8 cellular contexts compared by ENCODE assay signal in genomic region chr6:26607434-26608230, GRCh38. TPM values are rescaled to one million over a fixed set of nuclear protein-coding genes. Genes with fewer than 3 reads are reported as not detected.
DNase-seq lines count a peak whose midpoint lies in the region; ATAC-seq and TF ChIP-seq lines count a peak whose summit lies in the region.

No MANE protein-coding gene starts in this region.

- 33% methylated on average over 1 of the region's 7 CpGs; no CpG with 5 or more reads in 1 of the 2 experiments for WGBS in IMR-90 (ENCODE audit: extremely low coverage in 2 of 2, insufficient read length in 1 of 2), 2 experiments

- in situ Hi-C loops in IMR-90 (cut with MboI; ENCODE audit: low sequenced_read_pairs), result loop anchor here (5.0 kb wide), 1 partner anchor 475 kb away; no protein-coding TSS in a partner anchor

- H3K9me3 ChIP-seq in IMR-90 (ENCODE audit: control insufficient read depth, insufficient read depth, low read length), result no peaks in the 10 kb centered on the region

- H2BK15ac ChIP-seq in IMR-90 (ENCODE audit: low read depth, low read length), result no peak overlapping the region

- H2AFZ ChIP-seq in IMR-90 (replicated peaks; ENCODE audit: low read length, poor library complexity), result peak overlapping the region; percentile 82

- no peak overlapping the region for H4K5ac ChIP-seq in IMR-90 (ENCODE audit: low read depth, low read length)

- H2AK9ac ChIP-seq in IMR-90 (replicated peaks; ENCODE audit: low read depth, low read length, poor library complexity), result no peak overlapping the region

- H3K27me3 Mint-ChIP-seq in neural crest cell (ENCODE audit: low read depth), result peaks cover 65% of the 10 kb centered on the region

- H3K23ac ChIP-seq in IMR-90 (ENCODE audit: low read depth, low read length), result no peak overlapping the region

- no peak overlapping the region for H4K8ac ChIP-seq in IMR-90 (ENCODE audit: low read depth in 2 of 2, low read length in 2 of 2)

- no peaks in the 10 kb centered on the region for H4K20me1 ChIP-seq in IMR-90 (ENCODE audit: insufficient read depth, low read length)

- no peak overlapping the region for H3K4ac ChIP-seq in IMR-90 (ENCODE audit: low read depth, low read length)

- DNase-seq in CD1c-positive myeloid dendritic cell (ENCODE audit: extremely low spot score) (peak; percentile 75), IMR-90 (peak; percentile 58), OCI-M2 (lab: John Stamatoyannopoulos, UW; ENCODE audit: unreplicated experiment) (peak; percentile 40), fibroblast of mammary gland (ENCODE audit: low read depth) (peak; percentile 59), neural crest cell (ENCODE audit: low read depth, low spot score) (peak; percentile 46), cerebellar nuclear complex (lab: John Stamatoyannopoulos, UW) (no peak)
- peak; percentile 57 to 62 for DNase-seq in activated T-cell treated with anti-CD3 and anti-CD28 coated beads, Interleukin-2, amount 50 U/mL, for 48 hours

- CTCF ChIA-PET in IMR-90 (lab: Yijun Ruan, JAX), result interaction anchor here (1.0 kb wide), 1 partner anchor 463 kb away, joined by 3 read pairs; no protein-coding TSS in a partner anchor

- intact Hi-C loops in IMR-90 (cut with micrococcal nuclease), result loop anchor here (1.0 to 2.0 kb wide), 2 partner anchors 472 to 551 kb away; no protein-coding TSS in a partner anchor

- peak; percentile 82 for ATAC-seq in GM19035 (IDR thresholded peaks at IDR 0.05; ENCODE audit: unreplicated experiment)
- ATAC-seq in IMR-90 (ENCODE audit: low read depth), result peak; percentile 99

- no peak overlapping the region for H3K27ac ChIP-seq in IMR-90 (ENCODE audit: insufficient read depth, low read length)

- H3K4me2 ChIP-seq in IMR-90 (ENCODE audit: low read depth, low read length), result peak overlapping the region; percentile 97

- no peaks in the 10 kb centered on the region for H3K9me1 ChIP-seq in IMR-90 (ENCODE audit: insufficient read depth, low read length)

- TF ChIP-seq CTCF in IMR-90 (conservative IDR thresholded peaks at IDR 0.05; ENCODE audit: low read depth, low read length) (peak; percentile 85), fibroblast of mammary gland (conservative IDR thresholded peaks at IDR 0.05; ENCODE audit: control insufficient read depth, insufficient read depth, low read depth, low read length) (peak; percentile 85), neural crest cell (conservative IDR thresholded peaks at IDR 0.05) (peak; percentile 82)

- H3K36me3 Mint-ChIP-seq in neural crest cell (ENCODE audit: low read depth), result no peaks in the 10 kb centered on the region

- no peak for TF ChIP-seq POLR2A in IMR-90 (IDR thresholded peaks at IDR 0.05; ENCODE audit: low read depth, low read length)

- no peak overlapping the region for H4K91ac ChIP-seq in IMR-90 (ENCODE audit: insufficient read depth, low read depth, low read length)

- no peak overlapping the region for H3K14ac ChIP-seq in IMR-90 (replicated peaks; ENCODE audit: low read depth, low read length)

- no peak overlapping the region for H2BK5ac ChIP-seq in IMR-90 (ENCODE audit: low read depth, low read length, poor library complexity, severe bottlenecking)

- H3K27me3 ChIP-seq in IMR-90 (ENCODE audit: control insufficient read depth, insufficient read depth, low read length), result peaks cover 17% of the 10 kb centered on the region

- no peak overlapping the region for H2BK20ac ChIP-seq in IMR-90 (ENCODE audit: low read depth, low read length)

- no peaks in the 10 kb centered on the region for H3K79me1 ChIP-seq in IMR-90 (ENCODE audit: low read depth in 1 of 2, low read length in 2 of 2)

- H3K9me3 Mint-ChIP-seq in neural crest cell, result no peaks in the 10 kb centered on the region

- peak overlapping the region; percentile 44 for H3K4me3 ChIP-seq in IMR-90 (ENCODE audit: insufficient read depth, low read depth, low read length)
- H3K4me3 ChIP-seq in fibroblast of mammary gland (ENCODE audit: control insufficient read depth, low read depth, low read length), result no peak overlapping the region

- no peak overlapping the region for H3K56ac ChIP-seq in IMR-90 (ENCODE audit: extremely low read depth, insufficient read depth, low read length)

- H3K4me1 Mint-ChIP-seq in neural crest cell, result no peaks in the 10 kb centered on the region

- H3K9ac ChIP-seq in IMR-90 (ENCODE audit: low read depth, low read length), result peak overlapping the region; percentile 81

- no peaks in the 10 kb centered on the region for H3K36me3 ChIP-seq in IMR-90 (ENCODE audit: control insufficient read depth, insufficient read depth, low read length)

- H3K18ac ChIP-seq in IMR-90 (ENCODE audit: low read depth, low read length), result no peak overlapping the region

- POLR2A ChIA-PET in IMR-90 (lab: Charles Lee; ENCODE audit: unreplicated experiment), result no interaction called here

- H3K4me3 Mint-ChIP-seq in neural crest cell, result peak overlapping the region; percentile 28

- H2AK5ac ChIP-seq in IMR-90 (ENCODE audit: low read depth, low read length), result no peak overlapping the region

- no TSS peak for BruUV-seq in IMR-90 (replicated peaks; lab: Mats Ljungman, UMichigan)

- H3K4me1 ChIP-seq in IMR-90 (ENCODE audit: control insufficient read depth, insufficient read depth, low read length), result no peaks in the 10 kb centered on the region

- peak; percentile 83 for TF ChIP-seq RAD21 in IMR-90 (IDR thresholded peaks at IDR 0.05; ENCODE audit: low read length)

- H3K27ac Mint-ChIP-seq in neural crest cell (ENCODE audit: unreplicated experiment), result no peak overlapping the region

- no peak overlapping the region for H2BK120ac ChIP-seq in IMR-90 (ENCODE audit: low read depth, low read length)

- dilution Hi-C loops in IMR-90 (cut with HindIII; ENCODE audit: low sequenced_read_pairs, unreplicated experiment), result no loop called here

TF ChIP-seq in IMR-90, 13 proteins besides CTCF, POLR2A, EP300 and RAD21:
- no peak for TF ChIP-seq RFX5 (IDR thresholded peaks at IDR 0.05; ENCODE audit: low read depth, low read length)
- TF ChIP-seq CEBPB (IDR thresholded peaks at IDR 0.05; ENCODE audit: low read depth, low read length), result no peak
- TF ChIP-seq MAZ (IDR thresholded peaks at IDR 0.05; ENCODE audit: borderline replicate concordance, low read depth, low read length), result no peak
- TF ChIP-seq BHLHE40 (IDR thresholded peaks at IDR 0.05; ENCODE audit: low read depth, low read length), result no peak
- no peak for TF ChIP-seq NFE2L2 (IDR thresholded peaks at IDR 0.05; ENCODE audit: low read depth, low read length)
- no peak for TF ChIP-seq RCOR1 (IDR thresholded peaks at IDR 0.05; ENCODE audit: insufficient replicate concordance, low read length)
- TF ChIP-seq SMC3 (IDR thresholded peaks at IDR 0.05; ENCODE audit: low read depth, low read length), result peak; percentile 70

RNA-seq across cellular contexts. Expression of gene ABT1, which starts 10.9 kb away (rescaled TPM):
- total RNA-seq in IMR-90 (2012; rRNA removed) (12.2 and 15.4 TPM in 2 replicates), neural crest cell (24.8 and 26.3 TPM in 2 replicates)
- 15.2 and 16.7 TPM in 2 replicates for polyA plus RNA-seq in IMR-90 (2012; rRNA removed)
- polyA plus RNA-seq in IMR-90 (2012; cell fraction: cytosol; rRNA removed), result 11.9 and 18.6 TPM in 2 replicates
- 9.6 and 14.5 TPM in 2 replicates for polyA plus RNA-seq in IMR-90 (2012; cell fraction: nucleus; rRNA removed; ENCODE audit: low replicate concordance)

RNA-seq across cellular contexts. Expression of gene ZNF322, which starts 51.9 kb away (rescaled TPM):
- 18.9 and 23.3 TPM in 2 replicates for total RNA-seq in IMR-90 (2012; rRNA removed)
- 3.1 and 5.3 TPM in 2 replicates for polyA plus RNA-seq in IMR-90 (2012; rRNA removed)
- 0.78 and 0.87 TPM in 2 replicates for polyA plus RNA-seq in IMR-90 (2012; cell fraction: cytosol; rRNA removed)
- polyA plus RNA-seq in IMR-90 (2012; cell fraction: nucleus; rRNA removed; ENCODE audit: low replicate concordance), result 2.8 and 10.0 TPM in 2 replicates
- total RNA-seq in neural crest cell, result 47.5 and 52.9 TPM in 2 replicates

Comparison
In these comparisons a context has a peak if more than half of its experiments do, and no peak if none do; other contexts are left out.
1. DNase-seq: peak in CD1c-positive myeloid dendritic cell (single experiment), IMR-90 (single experiment), OCI-M2 (single experiment), activated T-cell treated with anti-CD3 and anti-CD28 coated beads, Interleukin-2, amount 50 U/mL, for 48 hours (2 of 2), fibroblast of mammary gland (single experiment) and neural crest cell (single experiment); none in cerebellar nuclear complex (0 of 2).
2. Peak in every context shown above with its lines, with median percentiles within 50 percentile points of each other: CTCF ChIP-seq.